8 cellular contexts compared by ENCODE assay signal in the genomic region with DNA sequence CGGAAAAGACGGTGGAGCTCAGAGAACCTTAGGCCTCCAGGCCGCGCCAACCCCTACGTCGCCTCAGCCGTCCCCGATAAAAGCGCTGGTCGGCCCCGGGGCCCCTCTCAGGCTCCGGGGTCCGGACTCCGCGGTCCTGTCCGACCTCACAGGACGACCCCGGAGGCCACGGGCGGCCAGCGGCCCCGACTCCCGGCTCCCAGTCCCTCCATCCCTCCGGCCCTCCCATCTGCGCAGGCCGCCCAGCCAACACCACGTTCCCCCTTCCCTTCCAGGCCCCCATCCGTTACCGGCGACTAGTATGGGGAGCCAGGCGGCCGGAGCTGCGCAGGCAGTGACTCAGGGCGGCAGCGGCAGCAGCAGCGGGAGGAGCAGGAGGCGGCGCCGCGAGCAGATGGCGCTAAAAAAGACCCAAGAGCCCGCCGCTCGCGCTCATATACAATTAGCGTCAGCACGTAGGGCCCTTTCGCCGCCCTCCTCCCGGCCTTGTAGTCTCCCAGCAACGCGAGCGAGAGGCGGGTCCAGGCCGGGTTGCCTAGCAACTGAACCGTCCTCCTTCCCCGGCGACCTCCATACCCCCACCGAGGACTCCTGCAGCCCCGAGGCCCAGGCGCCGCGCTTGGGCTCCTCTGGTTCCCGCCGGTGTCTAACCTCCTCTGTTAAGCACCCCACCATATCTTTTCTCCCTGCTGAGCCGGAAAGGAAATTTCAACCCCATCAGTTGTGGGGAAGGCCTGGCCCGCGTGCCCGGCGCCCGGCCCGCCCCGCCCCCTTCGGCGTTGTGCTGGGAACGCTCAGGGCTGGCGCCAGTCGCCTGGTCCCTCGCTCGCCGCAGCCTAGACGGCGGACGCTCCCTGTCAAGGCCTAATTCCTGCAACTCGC. TPM values are rescaled to one million over a fixed set of nuclear protein-coding genes. Genes with fewer than 3 reads are reported as not detected.
DNase-seq lines count a peak whose midpoint lies in the region; ATAC-seq and TF ChIP-seq lines count a peak whose summit lies in the region.

A gene with protein sequence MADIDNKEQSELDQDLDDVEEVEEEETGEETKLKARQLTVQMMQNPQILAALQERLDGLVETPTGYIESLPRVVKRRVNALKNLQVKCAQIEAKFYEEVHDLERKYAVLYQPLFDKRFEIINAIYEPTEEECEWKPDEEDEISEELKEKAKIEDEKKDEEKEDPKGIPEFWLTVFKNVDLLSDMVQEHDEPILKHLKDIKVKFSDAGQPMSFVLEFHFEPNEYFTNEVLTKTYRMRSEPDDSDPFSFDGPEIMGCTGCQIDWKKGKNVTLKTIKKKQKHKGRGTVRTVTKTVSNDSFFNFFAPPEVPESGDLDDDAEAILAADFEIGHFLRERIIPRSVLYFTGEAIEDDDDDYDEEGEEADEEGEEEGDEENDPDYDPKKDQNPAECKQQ (minus strand): TSS at position 409 of the 882 bp plus-strand sequence. CDS start 10,466 bp downstream, outside the sequence.

- DNase-seq in GM10248 (ENCODE audit: extremely low spot score) (peak; percentile 97), NCI-H1105 (lab: John Stamatoyannopoulos, UW) (peak; percentile 98), SKM-1 treated with dmso at 0.1 percent for 144 hours (lab: John Stamatoyannopoulos, UW; ENCODE audit: unreplicated experiment) (peak; percentile 76), head of caudate nucleus (peak; percentile 96 to 100 (median 99)), ovary (peak; percentile 96 to 98 (median 98)), thyroid gland (peak; percentile 97)
- DNase-seq in activated naive CD8-positive, alpha-beta T cell treated with anti-CD3 and anti-CD28 coated beads for 36 hours, result peak; percentile 96

- peak within 1 kb of the TSS; percentile 99 for H3K4me3 Mint-ChIP-seq in activated naive CD8-positive, alpha-beta T cell treated with anti-CD3 and anti-CD28 coated beads for 36 hours

- H3K9me3 Mint-ChIP-seq in activated naive CD8-positive, alpha-beta T cell treated with anti-CD3 and anti-CD28 coated beads for 36 hours, result no peaks in the 10 kb centered on the region

- intact Hi-C loops in head of caudate nucleus (cut with DNase I) (loop anchor here (5.0 kb wide), 1 partner anchor 263 kb away; a partner anchor contains a TSS), ovary (cut with DNase I) (loop anchor here in 1 of 4 donors (2.0 kb wide), 1 partner anchor 54 kb away; a partner anchor contains a TSS), thyroid gland (cut with DNase I) (no loop called here)

- H3K27me3 ChIP-seq in ovary, result no peaks in the 10 kb centered on the region
- no peaks in the 10 kb centered on the region for H3K27me3 ChIP-seq in thyroid gland

- POLR2A ChIA-PET in GM10248 (lab: Yijun Ruan, JAX), result interaction anchor here (1.1 kb wide), 1 partner anchor 74 kb away, joined by 4 read pairs; no protein-coding TSS in a partner anchor

- no peak for TF ChIP-seq EP300 in ovary (IDR thresholded peaks at IDR 0.05)

- TF ChIP-seq POLR2A in ovary (IDR thresholded peaks at IDR 0.05) (peak; percentile 84), thyroid gland (IDR thresholded peaks at IDR 0.05) (peak; percentile 73 to 98)

- H3K4me1 Mint-ChIP-seq in activated naive CD8-positive, alpha-beta T cell treated with anti-CD3 and anti-CD28 coated beads for 36 hours, result peaks cover 39% of the 10 kb centered on the region

- H3K4me1 ChIP-seq in ovary (ENCODE audit: insufficient read depth), result no peaks in the 10 kb centered on the region
- peaks cover 13 to 21% of the 10 kb centered on the region in 2 donors for H3K4me1 ChIP-seq in thyroid gland

- H3K27ac Mint-ChIP-seq in activated naive CD8-positive, alpha-beta T cell treated with anti-CD3 and anti-CD28 coated beads for 36 hours, result peak within 1 kb of the TSS; percentile 100

- H3K4me3 ChIP-seq in ovary (peak within 1 kb of the TSS; percentile 81), thyroid gland (replicated peaks in 1 of 3) (peak within 1 kb of the TSS; percentile 60 to 88 (median 85))

- no peaks in the 10 kb centered on the region for H3K36me3 ChIP-seq in ovary
- no peaks in the 10 kb centered on the region for H3K36me3 ChIP-seq in thyroid gland

- TF ChIP-seq CTCF in GM10248 (IDR thresholded peaks at IDR 0.05; ENCODE audit: control extremely low read depth, extremely low read depth, low read depth, missing control alignments) (no peak), ovary (IDR thresholded peaks at IDR 0.05) (no peak), thyroid gland (IDR thresholded peaks at IDR 0.05) (no peak)

- no peaks in the 10 kb centered on the region for H3K27me3 Mint-ChIP-seq in activated naive CD8-positive, alpha-beta T cell treated with anti-CD3 and anti-CD28 coated beads for 36 hours

- WGBS in ovary, 3 donors, result 0% methylated on average over 48 to 85 of the region's 85 CpGs
- 0 to 1% methylated on average over 28 to 59 of the region's 85 CpGs for WGBS in thyroid gland, 2 donors

- no peaks in the 10 kb centered on the region for H3K9me3 ChIP-seq in ovary
- H3K9me3 ChIP-seq in thyroid gland, result no peaks in the 10 kb centered on the region

- peak; percentile 95 for ATAC-seq in HG02623 (IDR thresholded peaks at IDR 0.05; ENCODE audit: unreplicated experiment)

- CTCF ChIA-PET in GM10248 (lab: Yijun Ruan, JAX), result interaction anchor here (2.5 kb wide), 1 partner anchor 10 kb away, joined by 11 read pairs; no protein-coding TSS in a partner anchor

- peak within 1 kb of the TSS; percentile 95 to 99 for H3K27ac ChIP-seq in ovary
- peak within 1 kb of the TSS; percentile 98 to 99 (median 99) for H3K27ac ChIP-seq in thyroid gland

- H3K36me3 Mint-ChIP-seq in activated naive CD8-positive, alpha-beta T cell treated with anti-CD3 and anti-CD28 coated beads for 36 hours, result peaks cover 38% of the 10 kb centered on the region

RNA-seq across cellular contexts. Expression of the gene that starts here (rescaled TPM):
- 1,000 to 10,000 TPM; 1,148 to 1,176 TPM for total RNA-seq in activated naive CD8-positive, alpha-beta T cell treated with anti-CD3 and anti-CD28 coated beads for 36 hours
- total RNA-seq in ovary (1,000 to 10,000 TPM in 1 of 7 donors, 100 to 1,000 TPM in 6; 500 to 1,115 (median 750) TPM), thyroid gland (100 to 1,000 TPM; 193 to 341 (median 213) TPM)
- polyA plus RNA-seq in ovary, result 100 to 1,000 TPM; 575 to 820 TPM

Comparison
In these comparisons a context has a peak if more than half of its experiments do, and no peak if none do; other contexts are left out.
1. Peak in every context shown above with its lines: DNase-seq, ATAC-seq, H3K4me3 ChIP-seq and H3K27ac ChIP-seq.